Comparison of ENCODE assay signal across 9 cellular contexts in genomic region chr1:75616436-75617433, GRCh38. TPM values are rescaled to one million over a fixed set of nuclear protein-coding genes. Genes with fewer than 3 reads are reported as not detected.
A peak's percentile ranks its signal among the peaks of the same experiment; 100 is the strongest.
DNase-seq lines count a peak whose midpoint lies in the region; ATAC-seq and TF ChIP-seq lines count a peak whose summit lies in the region.
"Had no signal": no experiment of that assay in that cellular context is flagged by ENCODE, and none has a peak within 500 bp of the region (broad histone marks: within the 10 kb centered on the region; RNA-seq: fewer than 3 reads in every experiment).

No MANE protein-coding gene starts in this region.

- no peaks in the 10 kb centered on the region for H3K36me3 Mint-ChIP-seq in memory B cell

- H3K27ac Mint-ChIP-seq in memory B cell = no peak overlapping the region

- no peak for TF ChIP-seq CTCF in vagina (IDR thresholded peaks at IDR 0.05)

- peaks cover 17% of the 10 kb centered on the region for H3K4me1 ChIP-seq in vagina

- H3K36me3 ChIP-seq in vagina = no peaks in the 10 kb centered on the region

- no peaks in the 10 kb centered on the region for H3K27me3 ChIP-seq in vagina

- H3K9me3 ChIP-seq in vagina = no peaks in the 10 kb centered on the region

- peaks cover 25% of the 10 kb centered on the region for H3K27me3 Mint-ChIP-seq in memory B cell

- peaks cover 9% of the 10 kb centered on the region for H3K9me3 Mint-ChIP-seq in memory B cell

- DNase-seq in left cardiac atrium (peak; percentile 26), left ventricle myocardium superior (no peak), memory B cell (ENCODE audit: low spot score in 2 of 2) (peak in 1 of 2 donors; percentile 11), vagina (ENCODE audit: extremely low spot score in 2 of 2) (no peak), DMS 273 (lab: John Stamatoyannopoulos, UW; ENCODE audit: unreplicated experiment) (no peak), NCI-H2081 (lab: John Stamatoyannopoulos, UW) (no peak)

- peak overlapping the region; percentile 67 for H3K4me3 Mint-ChIP-seq in memory B cell

- TF ChIP-seq POLR2A in vagina (IDR thresholded peaks at IDR 0.05) = no peak

- intact Hi-C loops in left cardiac atrium (cut with DNase I) (no loop called here), left ventricle myocardium superior (cut with micrococcal nuclease) (no loop called here), vagina (cut with DNase I) (no loop called here)

- peaks cover 21% of the 10 kb centered on the region for H3K4me1 Mint-ChIP-seq in memory B cell

- ATAC-seq in left cardiac atrium = peak in 1 of 2 donors; percentile 40
- no peak for ATAC-seq in left ventricle myocardium superior
- peak; percentile 26 for ATAC-seq in memory B cell (ENCODE audit: low read depth)
- ATAC-seq in GM21737 (IDR thresholded peaks at IDR 0.05; ENCODE audit: unreplicated experiment) = no peak

- H3K4me3 ChIP-seq in vagina = peak overlapping the region; percentile 40 to 47

- H3K27ac ChIP-seq in cingulate gyrus (ENCODE audit: low read depth, low read length) (peak overlapping the region; percentile 8), vagina (no peak overlapping the region)
- H3K27ac ChIP-seq: RWPE1 had no signal

RNA-seq across cellular contexts. Expression of gene SLC44A5, which starts 5.8 kb away (rescaled TPM):
- 1 to 10 TPM; 1.2 to 4.2 TPM for total RNA-seq in left cardiac atrium
- total RNA-seq in left ventricle myocardium superior = 0.27 TPM
- 1.2 TPM for total RNA-seq in vagina
